In genomic region chr14:54362759-54363437, GRCh38 we compare ENCODE assay signal across 25 cellular contexts. TPM values are rescaled to one million over a fixed set of nuclear protein-coding genes. Genes with fewer than 3 reads are reported as not detected.
DNase-seq lines count a peak whose midpoint lies in the region; ATAC-seq, FAIRE-seq and TF ChIP-seq lines count a peak whose summit lies in the region.
"Had no signal": no experiment of that assay in that cellular context is flagged by ENCODE, and none has a peak within 500 bp of the region (broad histone marks: within the 10 kb centered on the region; RNA-seq: fewer than 3 reads in every experiment).

No MANE protein-coding gene starts in this region.

- no peak overlapping the region for H3K4me3 ChIP-seq in fibroblast of lung (replicated peaks in 1 of 4; ENCODE audit: control extremely low read depth in 1 of 4, insufficient read depth in 1 of 4, low read depth in 3 of 4, low read length in 4 of 4)
- H3K4me3 ChIP-seq: GM23248, mucosa of descending colon, Peyer's patch, SJSA1, upper lobe of left lung had no signal

- TF ChIP-seq CTCF in fibroblast of lung (conservative IDR thresholded peaks at IDR 0.05 in 1 of 2, IDR thresholded peaks at IDR 0.05 in 1 of 2; ENCODE audit: low read depth in 1 of 2, low read length in 2 of 2) = no peak
- TF ChIP-seq CTCF in nephron progenitor cell (IDR thresholded peaks at IDR 0.05) = no peak

- peaks cover 10% of the 10 kb centered on the region for H3K27me3 Mint-ChIP-seq in nephron progenitor cell (ENCODE audit: low read depth, poor library complexity)
- H3K27me3 Mint-ChIP-seq: progenitor cell of endocrine pancreas had no signal

- H3K27ac Mint-ChIP-seq in nephron progenitor cell = no peak overlapping the region
- H3K27ac Mint-ChIP-seq: activated CD4-positive, alpha-beta memory T cell treated with anti-CD3 and anti-CD28 coated beads for 36 hours; activated naive CD8-positive, alpha-beta T cell treated with anti-CD3 and anti-CD28 coated beads, Interleukin-2, amount 10 ng/mL, durations not matched to agents 7 days and 5 days; immature natural killer cell; progenitor cell of endocrine pancreas had no signal

- no peaks in the 10 kb centered on the region for H3K27me3 ChIP-seq in fibroblast of lung (ENCODE audit: control insufficient read depth, insufficient read depth, low read length)
- H3K27me3 ChIP-seq: Peyer's patch, upper lobe of left lung had no signal

- H3K27ac ChIP-seq in fibroblast of lung (ENCODE audit: insufficient read depth, low read length) = no peak overlapping the region
- H3K27ac ChIP-seq: GM23248, Peyer's patch, SJSA1, upper lobe of left lung, WERI-Rb-1 had no signal

- ATAC-seq in HG02798 (IDR thresholded peaks at IDR 0.05; ENCODE audit: poor library complexity, unreplicated experiment) = no peak
- ATAC-seq: mucosa of descending colon had no signal

- H3K4me1 ChIP-seq in fibroblast of lung (ENCODE audit: control insufficient read depth, extremely low read depth, insufficient read depth, low read length) = peaks cover 3% of the 10 kb centered on the region
- H3K4me1 ChIP-seq: SJSA1 had no signal

- peak; percentile 75 for FAIRE-seq in HTR-8/SVneo (lab: Jason Lieb, UNC)

- peak overlapping the region; percentile 45 for H2AFZ ChIP-seq in fibroblast of lung (ENCODE audit: low read length)
- H2AFZ ChIP-seq: GM23248 had no signal

- no peaks in the 10 kb centered on the region for H3K79me2 ChIP-seq in fibroblast of lung (ENCODE audit: control insufficient read depth, insufficient read depth, low read length)

- DNase-seq in HTR-8/SVneo (ENCODE audit: insufficient read length, low spot score) (no peak), SK-MEL-5 (ENCODE audit: low read depth, low spot score) (peak; percentile 14), fibroblast of lung (ENCODE audit: low read depth in 2 of 2) (no peak), nephron progenitor cell (no peak), RKO (ENCODE audit: low spot score) (no peak), hippocampal formation (lab: John Stamatoyannopoulos, UW) (no peak)
- no peak for DNase-seq in activated CD4-positive, alpha-beta T cell treated with anti-CD3 and anti-CD28 coated beads, Interleukin-2, amount 50 U/mL, for 4 hours
- DNase-seq: activated CD4-positive, alpha-beta memory T cell treated with anti-CD3 and anti-CD28 coated beads for 36 hours; activated naive CD8-positive, alpha-beta T cell treated with anti-CD3 and anti-CD28 coated beads, Interleukin-2, amount 10 ng/mL, durations not matched to agents 7 days and 5 days; cerebellar nuclear complex; COR-L47; effector memory CD4-positive, alpha-beta T cell; glutamatergic neuron; GM23248; immature natural killer cell; mucosa of descending colon; NCI-H1092 treated with DMSO at 0.1 percent for 48 hours; NCI-H2029; NCI-H226; Peyer's patch; upper lobe of left lung; WERI-Rb-1 had no signal

- no peaks in the 10 kb centered on the region for H3K9me3 ChIP-seq in fibroblast of lung (ENCODE audit: control insufficient read depth, insufficient read depth, low read depth, low read length)
- H3K9me3 ChIP-seq: mucosa of descending colon, Peyer's patch, SJSA1, upper lobe of left lung had no signal

- H3K36me3 ChIP-seq in fibroblast of lung (ENCODE audit: control insufficient read depth, insufficient read depth, low read length) = no peaks in the 10 kb centered on the region
- H3K36me3 ChIP-seq: Peyer's patch, SJSA1, upper lobe of left lung, WERI-Rb-1 had no signal

- H3K36me3 Mint-ChIP-seq in nephron progenitor cell (ENCODE audit: low read depth) = no peaks in the 10 kb centered on the region
- H3K36me3 Mint-ChIP-seq: activated CD4-positive, alpha-beta memory T cell treated with anti-CD3 and anti-CD28 coated beads for 36 hours; activated naive CD8-positive, alpha-beta T cell treated with anti-CD3 and anti-CD28 coated beads, Interleukin-2, amount 10 ng/mL, durations not matched to agents 7 days and 5 days; immature natural killer cell had no signal

- H3K9ac ChIP-seq in fibroblast of lung (ENCODE audit: insufficient read depth, low read length) = no peak overlapping the region
- H3K9ac ChIP-seq: GM23248 had no signal

- H3K4me1 Mint-ChIP-seq in nephron progenitor cell = peaks cover 42% of the 10 kb centered on the region
- H3K4me1 Mint-ChIP-seq: immature natural killer cell had no signal

- H3K9me3 Mint-ChIP-seq in nephron progenitor cell = no peaks in the 10 kb centered on the region
- H3K9me3 Mint-ChIP-seq: activated CD4-positive, alpha-beta memory T cell treated with anti-CD3 and anti-CD28 coated beads for 36 hours; activated naive CD8-positive, alpha-beta T cell treated with anti-CD3 and anti-CD28 coated beads, Interleukin-2, amount 10 ng/mL, durations not matched to agents 7 days and 5 days; immature natural killer cell had no signal

- H4K20me1 ChIP-seq in fibroblast of lung (ENCODE audit: control insufficient read depth, extremely low read depth, insufficient read depth, low read length) = no peaks in the 10 kb centered on the region

- in situ Hi-C loops in SK-MEL-5 (cut with HindIII; ENCODE audit: low pct_unique_long_range_greater_than_20kb, low sequenced_read_pairs) = no loop called here

- H3K4me3 Mint-ChIP-seq in nephron progenitor cell = peak overlapping the region; percentile 2
- H3K4me3 Mint-ChIP-seq: activated CD4-positive, alpha-beta memory T cell treated with anti-CD3 and anti-CD28 coated beads for 36 hours; activated naive CD8-positive, alpha-beta T cell treated with anti-CD3 and anti-CD28 coated beads, Interleukin-2, amount 10 ng/mL, durations not matched to agents 7 days and 5 days; immature natural killer cell had no signal

- H3K4me2 ChIP-seq in fibroblast of lung (ENCODE audit: extremely low read depth, insufficient read depth, low read length) = peak overlapping the region; percentile 13

RNA-seq across cellular contexts. Expression of gene CDKN3, which starts 33.9 kb away (rescaled TPM):
- 55.2 and 64.0 TPM in 2 replicates for total RNA-seq in SK-MEL-5 (2014; rRNA removed; shearing (Covaris generic))
- polyA plus RNA-seq in SK-MEL-5 (2015; cell fraction: cytosol; rRNA removed) = 29.6 and 53.9 TPM in 2 replicates
- 12.7 and 13.4 TPM in 2 replicates for polyA plus RNA-seq in SK-MEL-5 (2015; cell fraction: nucleus; rRNA removed)
- 9.5 and 51.5 TPM in 2 replicates for total RNA-seq in fibroblast of lung
- 27.0 and 104 TPM in 2 replicates for polyA plus RNA-seq in fibroblast of lung
- polyA plus RNA-seq in fibroblast of lung (2012) = 25.8 and 96.6 TPM in 2 replicates
- polyA minus RNA-seq in fibroblast of lung (ENCODE audit: low replicate concordance) = 6.5 TPM in 1 of 2 replicates, not detected in the other
